Comparison of ENCODE assay signal across 1 cellular context in the genomic region with DNA sequence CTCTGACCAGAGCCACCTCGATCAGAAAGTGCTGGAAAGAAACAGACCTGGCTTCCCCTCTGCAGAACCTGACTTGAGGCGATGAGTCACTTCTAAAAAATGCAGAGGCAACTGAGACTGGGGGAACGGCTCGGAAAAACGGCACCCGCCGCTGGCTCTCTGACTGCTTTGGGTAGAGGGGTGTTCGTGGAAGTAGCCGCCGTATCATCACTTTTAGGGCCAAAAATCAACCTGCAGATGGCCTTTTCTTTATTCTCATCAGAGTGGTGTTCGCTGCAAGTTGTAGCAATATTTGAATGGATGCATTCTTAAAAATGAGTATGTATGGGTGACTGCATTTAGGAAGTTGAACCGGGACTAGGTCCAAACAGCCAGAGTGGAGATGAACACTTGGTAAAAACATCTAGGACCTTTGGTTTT.
TF ChIP-seq lines count a peak whose summit lies in the region.

No MANE protein-coding gene starts in this region.

TF ChIP-seq in HepG2, 621 proteins besides CTCF, POLR2A, EP300 and RAD21 (continued from another document and continues in another):
- TF ChIP-seq PATZ1 (CRISPR knock-in tag; IDR thresholded peaks at IDR 0.05) (peak; percentile 50), GATAD2A (CRISPR knock-in tag; IDR thresholded peaks at IDR 0.05) (peak; percentile 46; the same call in 1 of the 2 replicates), HDAC1 (CRISPR knock-in tag; IDR thresholded peaks at IDR 0.05) (no peak), RARA (CRISPR knock-in tag; IDR thresholded peaks at IDR 0.05) (peak; percentile 35; the same call in 1 of the 2 replicates), TEAD3 (CRISPR knock-in tag; optimal IDR thresholded peaks at IDR 0.05; ENCODE audit: borderline replicate concordance) (peak; percentile 95), ASH2L (IDR thresholded peaks at IDR 0.05; ENCODE audit: insufficient read length, low read depth, low read length) (peak; percentile 54), ISL2 (CRISPR knock-in tag; IDR thresholded peaks at IDR 0.05) (0 out of 2 replicates have a peak, but pooled peaks have one; percentile 36), XRCC5 (optimal IDR thresholded peaks at IDR 0.05; ENCODE audit: low read length) (peak; percentile 37), CBX5 (CRISPR knock-in tag; IDR thresholded peaks at IDR 0.05; ENCODE audit: borderline replicate concordance) (0 out of 2 replicates have a peak, but pooled peaks have one; percentile 46), NR2F6 (IDR thresholded peaks at IDR 0.05) (no peak), NR2F6 (CRISPR knock-in tag; IDR thresholded peaks at IDR 0.05) (0 out of 2 replicates have a peak, but pooled peaks have one; percentile 14), EED (CRISPR knock-in tag; IDR thresholded peaks at IDR 0.05) (no peak), KAT8 (CRISPR knock-in tag; IDR thresholded peaks at IDR 0.05) (0 out of 2 replicates have a peak, but pooled peaks have one; percentile 26), SALL1 (CRISPR knock-in tag; IDR thresholded peaks at IDR 0.05) (0 out of 2 replicates have a peak, but pooled peaks have one; percentile 16), KMT2A (CRISPR knock-in tag; IDR thresholded peaks at IDR 0.05) (peak; percentile 48; the same call in 1 of the 2 replicates), JUND (CRISPR knock-in tag; IDR thresholded peaks at IDR 0.05) (peak; percentile 97), FOSL1 (CRISPR knock-in tag; IDR thresholded peaks at IDR 0.05; ENCODE audit: borderline replicate concordance) (peak; percentile 87), SAP130 (CRISPR knock-in tag; IDR thresholded peaks at IDR 0.05; ENCODE audit: low read depth) (peak; percentile 30; the same call in 1 of the 2 replicates), FOXP4 (CRISPR knock-in tag; IDR thresholded peaks at IDR 0.05) (0 out of 2 replicates have a peak, but pooled peaks have one; percentile 12), ZNF788 (CRISPR knock-in tag; IDR thresholded peaks at IDR 0.05; ENCODE audit: borderline replicate concordance) (peak; percentile 42), FOSL2 (CRISPR knock-in tag; IDR thresholded peaks at IDR 0.05) (peak; percentile 98), JUN (CRISPR knock-in tag; IDR thresholded peaks at IDR 0.05) (peak; percentile 68), BORCS8-MEF2B (CRISPR knock-in tag; IDR thresholded peaks at IDR 0.05) (no peak), ZBTB10 (CRISPR knock-in tag; IDR thresholded peaks at IDR 0.05; ENCODE audit: borderline replicate concordance) (0 out of 2 replicates have a peak, but pooled peaks have one; percentile 37), JUNB (CRISPR knock-in tag; IDR thresholded peaks at IDR 0.05; ENCODE audit: borderline replicate concordance) (peak; percentile 79; the same call in 1 of the 2 replicates), KDM2A (CRISPR knock-in tag; IDR thresholded peaks at IDR 0.05; ENCODE audit: borderline replicate concordance, low read depth) (peak; percentile 34; the same call in 1 of the 2 replicates), MED1 (CRISPR knock-in tag; IDR thresholded peaks at IDR 0.05) (peak; percentile 29; the same call in 1 of the 2 replicates), HOXA9 (CRISPR knock-in tag; IDR thresholded peaks at IDR 0.05; ENCODE audit: borderline replicate concordance) (no peak), ZSCAN20 (CRISPR knock-in tag; IDR thresholded peaks at IDR 0.05; ENCODE audit: borderline replicate concordance) (peak; percentile 64; the same call in 1 of the 2 replicates), ZBTB8A (CRISPR knock-in tag; IDR thresholded peaks at IDR 0.05; ENCODE audit: borderline replicate concordance, low read depth) (no peak), SATB2 (CRISPR knock-in tag; IDR thresholded peaks at IDR 0.05) (0 out of 2 replicates have a peak, but pooled peaks have one; percentile 71), ZNF556 (CRISPR knock-in tag; IDR thresholded peaks at IDR 0.05; ENCODE audit: borderline replicate concordance) (0 out of 2 replicates have a peak, but pooled peaks have one; percentile 48), ATF3 (CRISPR knock-in tag; IDR thresholded peaks at IDR 0.05) (peak; percentile 97), KMT2B (CRISPR knock-in tag; IDR thresholded peaks at IDR 0.05) (0 out of 2 replicates have a peak, but pooled peaks have one; percentile 5), ZBTB7B (CRISPR knock-in tag; IDR thresholded peaks at IDR 0.05) (0 out of 2 replicates have a peak, but pooled peaks have one; percentile 33)
- TF ChIP-seq, protein P1, sequence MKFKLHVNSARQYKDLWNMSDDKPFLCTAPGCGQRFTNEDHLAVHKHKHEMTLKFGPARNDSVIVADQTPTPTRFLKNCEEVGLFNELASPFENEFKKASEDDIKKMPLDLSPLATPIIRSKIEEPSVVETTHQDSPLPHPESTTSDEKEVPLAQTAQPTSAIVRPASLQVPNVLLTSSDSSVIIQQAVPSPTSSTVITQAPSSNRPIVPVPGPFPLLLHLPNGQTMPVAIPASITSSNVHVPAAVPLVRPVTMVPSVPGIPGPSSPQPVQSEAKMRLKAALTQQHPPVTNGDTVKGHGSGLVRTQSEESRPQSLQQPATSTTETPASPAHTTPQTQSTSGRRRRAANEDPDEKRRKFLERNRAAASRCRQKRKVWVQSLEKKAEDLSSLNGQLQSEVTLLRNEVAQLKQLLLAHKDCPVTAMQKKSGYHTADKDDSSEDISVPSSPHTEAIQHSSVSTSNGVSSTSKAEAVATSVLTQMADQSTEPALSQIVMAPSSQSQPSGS (CRISPR knock-in tag; IDR thresholded peaks at IDR 0.05): 0 out of 2 replicates have a peak, but pooled peaks have one; percentile 30
- TF ChIP-seq, protein P2, sequence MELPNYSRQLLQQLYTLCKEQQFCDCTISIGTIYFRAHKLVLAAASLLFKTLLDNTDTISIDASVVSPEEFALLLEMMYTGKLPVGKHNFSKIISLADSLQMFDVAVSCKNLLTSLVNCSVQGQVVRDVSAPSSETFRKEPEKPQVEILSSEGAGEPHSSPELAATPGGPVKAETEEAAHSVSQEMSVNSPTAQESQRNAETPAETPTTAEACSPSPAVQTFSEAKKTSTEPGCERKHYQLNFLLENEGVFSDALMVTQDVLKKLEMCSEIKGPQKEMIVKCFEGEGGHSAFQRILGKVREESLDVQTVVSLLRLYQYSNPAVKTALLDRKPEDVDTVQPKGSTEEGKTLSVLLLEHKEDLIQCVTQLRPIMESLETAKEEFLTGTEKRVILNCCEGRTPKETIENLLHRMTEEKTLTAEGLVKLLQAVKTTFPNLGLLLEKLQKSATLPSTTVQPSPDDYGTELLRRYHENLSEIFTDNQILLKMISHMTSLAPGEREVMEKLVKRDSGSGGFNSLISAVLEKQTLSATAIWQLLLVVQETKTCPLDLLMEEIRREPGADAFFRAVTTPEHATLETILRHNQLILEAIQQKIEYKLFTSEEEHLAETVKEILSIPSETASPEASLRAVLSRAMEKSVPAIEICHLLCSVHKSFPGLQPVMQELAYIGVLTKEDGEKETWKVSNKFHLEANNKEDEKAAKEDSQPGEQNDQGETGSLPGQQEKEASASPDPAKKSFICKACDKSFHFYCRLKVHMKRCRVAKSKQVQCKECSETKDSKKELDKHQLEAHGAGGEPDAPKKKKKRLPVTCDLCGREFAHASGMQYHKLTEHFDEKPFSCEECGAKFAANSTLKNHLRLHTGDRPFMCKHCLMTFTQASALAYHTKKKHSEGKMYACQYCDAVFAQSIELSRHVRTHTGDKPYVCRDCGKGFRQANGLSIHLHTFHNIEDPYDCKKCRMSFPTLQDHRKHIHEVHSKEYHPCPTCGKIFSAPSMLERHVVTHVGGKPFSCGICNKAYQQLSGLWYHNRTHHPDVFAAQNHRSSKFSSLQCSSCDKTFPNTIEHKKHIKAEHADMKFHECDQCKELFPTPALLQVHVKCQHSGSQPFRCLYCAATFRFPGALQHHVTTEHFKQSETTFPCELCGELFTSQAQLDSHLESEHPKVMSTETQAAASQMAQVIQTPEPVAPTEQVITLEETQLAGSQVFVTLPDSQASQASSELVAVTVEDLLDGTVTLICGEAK (IDR thresholded peaks at IDR 0.05): no peak
- TF ChIP-seq, protein P2 (CRISPR knock-in tag; IDR thresholded peaks at IDR 0.05): no peak
